Comparison of ENCODE assay signal across 12 cellular contexts in genomic region chr5:168104811-168105481, GRCh38.
DNase-seq lines count a peak whose midpoint lies in the region; ATAC-seq and TF ChIP-seq lines count a peak whose summit lies in the region.
"Had no signal": no experiment of that assay in that cellular context is flagged by ENCODE, and none has a peak within 500 bp of the region (broad histone marks: within the 10 kb centered on the region; RNA-seq: fewer than 3 reads in every experiment).

No MANE protein-coding gene starts in this region.

- H3K27me3 ChIP-seq in heart left ventricle (no peaks in the 10 kb centered on the region), right atrium auricular region (no peaks in the 10 kb centered on the region), kidney epithelial cell (ENCODE audit: control insufficient read depth, insufficient read depth, low read length) (no peaks in the 10 kb centered on the region), HAP-1 (ENCODE audit: low read depth) (0 out of 2 replicates have a peak, but pooled peaks cover 2% of the 10 kb centered on the region)

- H3K27ac Mint-ChIP-seq in brain: peak overlapping the region in 3 of 5 experiments; percentile 39 to 72 (median 52)
- H3K27ac Mint-ChIP-seq in type B pancreatic cell: no peak overlapping the region
- H3K27ac Mint-ChIP-seq: activated CD8-positive, alpha-beta T cell treated with anti-CD3 and anti-CD28 coated beads, Interleukin-2, amount 10 ng/mL, durations not matched to agents 7 days and 5 days had no signal

- no peak overlapping the region for H3K4me3 Mint-ChIP-seq in brain
- H3K4me3 Mint-ChIP-seq in type B pancreatic cell: no peak overlapping the region
- H3K4me3 Mint-ChIP-seq: activated CD8-positive, alpha-beta T cell treated with anti-CD3 and anti-CD28 coated beads, Interleukin-2, amount 10 ng/mL, durations not matched to agents 7 days and 5 days had no signal

- TF ChIP-seq CTCF in heart left ventricle (IDR thresholded peaks at IDR 0.05): no peak
- TF ChIP-seq CTCF in right atrium auricular region (IDR thresholded peaks at IDR 0.05): no peak
- peak; percentile 21 to 33 for TF ChIP-seq CTCF in brain (conservative IDR thresholded peaks at IDR 0.05)
- TF ChIP-seq CTCF in kidney epithelial cell (IDR thresholded peaks at IDR 0.05; ENCODE audit: insufficient read depth, low read length, poor library complexity, severe bottlenecking): peak; percentile 14
- TF ChIP-seq CTCF in type B pancreatic cell (conservative IDR thresholded peaks at IDR 0.05): peak; percentile 64

- H3K36me3 ChIP-seq in heart left ventricle (peaks cover 0 to 22% (median 0%) of the 10 kb centered on the region in 9 donors), right atrium auricular region (no peaks in the 10 kb centered on the region), kidney epithelial cell (ENCODE audit: control insufficient read depth, insufficient read depth, low read length) (no peaks in the 10 kb centered on the region), HAP-1 (replicated peaks) (no peaks in the 10 kb centered on the region)
- H3K36me3 ChIP-seq: neutrophil had no signal

- H3K27ac ChIP-seq in heart left ventricle (peak overlapping the region in 1 of 12 donors; percentile 9), right atrium auricular region (no peak overlapping the region)
- H3K27ac ChIP-seq: neutrophil had no signal

- H3K9me3 ChIP-seq in heart left ventricle (no peaks in the 10 kb centered on the region), right atrium auricular region (no peaks in the 10 kb centered on the region), HAP-1 (no peaks in the 10 kb centered on the region)
- H3K9me3 ChIP-seq: neutrophil had no signal

- H3K27me3 Mint-ChIP-seq in brain: peaks cover 9% of the 10 kb centered on the region
- H3K27me3 Mint-ChIP-seq in type B pancreatic cell: peaks cover 13% of the 10 kb centered on the region

- H3K36me3 Mint-ChIP-seq in brain: peaks cover 1% of the 10 kb centered on the region
- H3K36me3 Mint-ChIP-seq in type B pancreatic cell: no peaks in the 10 kb centered on the region

- H3K4me1 Mint-ChIP-seq in brain (peaks cover 37% of the 10 kb centered on the region), type B pancreatic cell (ENCODE audit: unreplicated experiment) (peaks cover 32% of the 10 kb centered on the region)

- intact Hi-C loops in heart left ventricle (cut with DNase I): no loop called here

- peak in 3 of 4 donors; percentile 8 to 19 (median 15) for ATAC-seq in heart left ventricle
- no peak for ATAC-seq in HG02759 (IDR thresholded peaks at IDR 0.05; ENCODE audit: unreplicated experiment)
- no peak for ATAC-seq in GM21423 (IDR thresholded peaks at IDR 0.05; ENCODE audit: unreplicated experiment)
- ATAC-seq: activated CD8-positive, alpha-beta T cell treated with anti-CD3 and anti-CD28 coated beads, Interleukin-2, amount 10 ng/mL, durations not matched to agents 7 days and 5 days had no signal

- no peak for DNase-seq in heart left ventricle
- no peak for DNase-seq in right atrium auricular region (ENCODE audit: low spot score)
- DNase-seq in kidney epithelial cell (ENCODE audit: low read depth): no peak
- no peak for DNase-seq in type B pancreatic cell (ENCODE audit: extremely low spot score, unreplicated experiment)
- no peak for DNase-seq in HAP-1 (ENCODE audit: low spot score in 2 of 2)
- DNase-seq: activated CD8-positive, alpha-beta T cell treated with anti-CD3 and anti-CD28 coated beads, Interleukin-2, amount 10 ng/mL, durations not matched to agents 7 days and 5 days; activated gamma-delta T cell treated with Interleukin-2 at 50 U/mL for 16 hours; NCI-H1694 treated with DMSO at 0.1 percent for 48 hours had no signal

- 66 to 75% (median 72%) methylated on average over 7 of the region's 7 CpGs for WGBS in heart left ventricle, 4 donors

- H3K4me1 ChIP-seq in heart left ventricle (peaks cover 0 to 25% (median 0%) of the 10 kb centered on the region in 12 donors), right atrium auricular region (no peaks in the 10 kb centered on the region), HAP-1 (no peaks in the 10 kb centered on the region)

- no peak for TF ChIP-seq POLR2A in heart left ventricle (IDR thresholded peaks at IDR 0.05)

- peaks cover 0 to 3% (median 0%) of the 10 kb centered on the region in 5 experiments for H3K9me3 Mint-ChIP-seq in brain
- H3K9me3 Mint-ChIP-seq in type B pancreatic cell: no peaks in the 10 kb centered on the region

- in situ Hi-C loops in HAP-1 (cut with MboI; ENCODE audit: low sequenced_read_pairs): no loop called here

- H3K4me3 ChIP-seq in heart left ventricle (no peak overlapping the region), right atrium auricular region (no peak overlapping the region), kidney epithelial cell (ENCODE audit: low read depth, low read length) (no peak overlapping the region), HAP-1 (no peak overlapping the region)

Comparison
In these comparisons a context has a peak if more than half of its experiments do, and no peak if none do; other contexts are left out.
1. ATAC-seq: peak in heart left ventricle (3 of 4); none in HG02759 (single experiment) and GM21423 (single experiment).
2. CTCF ChIP-seq: peak in brain (2 of 2), kidney epithelial cell (single experiment) and type B pancreatic cell (single experiment); none in heart left ventricle (0 of 12) and right atrium auricular region (0 of 2).